Comparison of ENCODE assay signal across 7 cellular contexts in the genomic region with DNA sequence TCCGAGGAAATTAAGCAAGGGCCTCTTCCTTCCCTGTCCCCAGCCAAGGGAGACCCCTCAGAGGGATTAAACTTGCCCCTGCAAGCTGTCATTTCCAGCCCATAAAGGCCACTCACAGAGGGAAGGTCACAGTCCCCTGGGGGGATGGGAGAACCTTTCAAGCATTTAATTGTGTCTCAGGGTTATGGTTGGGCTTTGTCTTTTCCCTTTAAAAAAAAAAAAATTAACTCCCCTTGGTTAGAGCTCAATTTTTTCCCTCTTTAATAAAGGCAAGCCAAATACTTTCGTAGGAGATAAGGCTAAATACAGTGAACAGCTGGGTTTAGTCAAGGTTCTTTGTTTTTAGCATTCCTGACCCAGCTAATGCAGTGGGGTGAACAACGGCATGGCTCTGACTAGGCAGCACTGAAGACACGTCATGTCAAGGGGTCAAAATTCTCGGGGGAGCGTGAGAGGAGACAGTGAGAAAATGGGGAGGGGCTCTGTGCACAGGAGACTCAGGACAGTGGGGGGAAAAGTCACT. TPM values are rescaled to one million over a fixed set of nuclear protein-coding genes. Genes with fewer than 3 reads are reported as not detected.
DNase-seq lines count a peak whose midpoint lies in the region; ATAC-seq and TF ChIP-seq lines count a peak whose summit lies in the region.

No MANE protein-coding gene starts in this region.

- H3K36me3 ChIP-seq in HUES6 (ENCODE audit: control insufficient read depth, insufficient read depth, low read length) (peaks cover 81% of the 10 kb centered on the region), right lobe of liver (no peaks in the 10 kb centered on the region), thymus (ENCODE audit: control insufficient read depth, insufficient read depth) (peaks cover 66% of the 10 kb centered on the region)

- ATAC-seq in right lobe of liver (peak; percentile 8 to 13 (median 11)), GM18907 (IDR thresholded peaks at IDR 0.05; ENCODE audit: unreplicated experiment) (no peak), HG03432 (IDR thresholded peaks at IDR 0.05; ENCODE audit: unreplicated experiment) (no peak), GM19035 (IDR thresholded peaks at IDR 0.05; ENCODE audit: unreplicated experiment) (no peak)

- H3K4me3 ChIP-seq in HUES6 (ENCODE audit: low read depth, low read length) (peak overlapping the region; percentile 13; the same call in 1 of the 2 replicates), dorsolateral prefrontal cortex (no peak overlapping the region), right lobe of liver (no peak overlapping the region), thymus (ENCODE audit: low read length) (peak overlapping the region; percentile 19)

- DNase-seq in dorsolateral prefrontal cortex (no peak), right lobe of liver (no peak)

- H3K27ac ChIP-seq in HUES6 (ENCODE audit: low read depth, low read length) (no peak overlapping the region), dorsolateral prefrontal cortex (peak overlapping the region in 54 of 59 donors; percentile 8 to 84 (median 65)), right lobe of liver (peak overlapping the region in 1 of 3 donors; percentile 24), thymus (ENCODE audit: low read depth) (peak overlapping the region; percentile 78)

- 49% methylated on average over 6 of the region's 6 CpGs for WGBS in right lobe of liver (ENCODE audit: insufficient coverage, low coverage, low lambda C conversion rate, missing lambda C conversion rate)
- 63% methylated on average over 6 of the region's 6 CpGs for WGBS in thymus

- H3K27me3 ChIP-seq in HUES6 (ENCODE audit: control insufficient read depth, insufficient read depth, low read length) (no peaks in the 10 kb centered on the region), dorsolateral prefrontal cortex (no peaks in the 10 kb centered on the region), right lobe of liver (no peaks in the 10 kb centered on the region), thymus (ENCODE audit: control insufficient read depth, insufficient read depth) (no peaks in the 10 kb centered on the region)

- TF ChIP-seq CTCF in dorsolateral prefrontal cortex (IDR thresholded peaks at IDR 0.05 in 54 of 56, conservative IDR thresholded peaks at IDR 0.05 in 2 of 56; ENCODE audit: low read depth in 1 of 56, partially characterized antibody in 56 of 56) (no peak), right lobe of liver (IDR thresholded peaks at IDR 0.05) (no peak)

- H3K4me1 ChIP-seq in HUES6 (ENCODE audit: control insufficient read depth, insufficient read depth, low read length) (peaks cover 40% of the 10 kb centered on the region), right lobe of liver (peaks cover 0 to 21% (median 2%) of the 10 kb centered on the region in 4 donors), thymus (ENCODE audit: control insufficient read depth, insufficient read depth, low read length) (peaks cover 48% of the 10 kb centered on the region)

- peak overlapping the region; percentile 40 for H3K9ac ChIP-seq in HUES6 (ENCODE audit: low read length)

- no peak for TF ChIP-seq POLR2A in right lobe of liver (IDR thresholded peaks at IDR 0.05)

- H3K9me3 ChIP-seq in HUES6 (ENCODE audit: control insufficient read depth, insufficient read depth, low read depth, low read length), result no peaks in the 10 kb centered on the region
- H3K9me3 ChIP-seq in right lobe of liver, result no peaks in the 10 kb centered on the region
- H3K9me3 ChIP-seq in thymus (ENCODE audit: control insufficient read depth), result no peaks in the 10 kb centered on the region

- intact Hi-C loops in dorsolateral prefrontal cortex (cut with DNase I) (no loop called here), right lobe of liver (cut with DNase I) (no loop called here)

RNA-seq across cellular contexts. Expression of gene AXIN2, which starts 30.4 kb away (rescaled TPM):
- total RNA-seq in dorsolateral prefrontal cortex, result 10 to 100 TPM; 15.2 to 39.9 (median 25.9) TPM
- total RNA-seq in right lobe of liver, result 1 to 10 TPM; 1.0 to 2.4 (median 2.0) TPM
- polyA plus RNA-seq in thymus, result 9.8 TPM

Comparison
In these comparisons a context has a peak if more than half of its experiments do, and no peak if none do; other contexts are left out.
1. H3K4me3 ChIP-seq: peak in HUES6 (single experiment) and thymus (single experiment); none in dorsolateral prefrontal cortex (0 of 59) and right lobe of liver (0 of 3).
2. ATAC-seq: peak in right lobe of liver (4 of 4); none in GM18907 (single experiment), HG03432 (single experiment) and GM19035 (single experiment).
3. RNA of gene AXIN2, which starts 30.4 kb away (total RNA-seq): 15.2 to 39.9 TPM in dorsolateral prefrontal cortex; 1.0 to 2.4 TPM in right lobe of liver; every median in the first group is over 4 times any median in the second.